Comparison of ENCODE assay signal across 8 cellular contexts in the genomic region with DNA sequence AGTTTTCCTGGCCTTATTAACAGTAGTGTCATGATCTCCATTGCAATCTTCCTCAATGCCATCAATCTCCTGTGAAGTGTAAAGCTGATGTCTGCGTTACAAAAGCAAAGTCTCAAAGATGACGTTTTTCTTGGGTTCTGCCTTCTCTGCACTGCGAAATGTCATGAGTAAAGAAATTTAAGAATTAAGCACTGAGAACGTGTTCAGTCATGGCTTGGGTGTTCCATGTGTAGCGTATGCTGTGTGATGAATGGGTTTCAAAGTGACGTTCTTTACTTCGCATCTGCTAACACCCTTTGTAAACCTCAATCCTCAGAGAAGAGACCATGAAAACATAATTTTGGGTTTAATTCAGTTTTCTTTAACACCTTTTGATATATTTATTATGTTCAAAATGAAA. TPM values are rescaled to one million over a fixed set of nuclear protein-coding genes. Genes with fewer than 3 reads are reported as not detected.
DNase-seq lines count a peak whose midpoint lies in the region; ATAC-seq and TF ChIP-seq lines count a peak whose summit lies in the region.

No MANE protein-coding gene starts in this region.

- ATAC-seq in activated T-cell treated with anti-CD3 and anti-CD28 coated beads, Interleukin-2, amount 50 U/mL, for 72 hours (replicated peaks in 1 of 2): no peak
- no peak for ATAC-seq in thoracic aorta (ENCODE audit: insufficient number of reproducible peaks, low FRiP score, low read depth)
- ATAC-seq in esophagus mucosa: no peak
- no peak for ATAC-seq in HG03196 (IDR thresholded peaks at IDR 0.05; ENCODE audit: unreplicated experiment)
- no peak for ATAC-seq in HG03457 (IDR thresholded peaks at IDR 0.05; ENCODE audit: unreplicated experiment)

- H3K9me3 ChIP-seq in thoracic aorta: no peaks in the 10 kb centered on the region

- H3K4me3 ChIP-seq in astrocyte of the cerebellum (ENCODE audit: low read depth, low read length): peak overlapping the region; percentile 67
- peak overlapping the region; percentile 72 for H3K4me3 ChIP-seq in thoracic aorta

- TF ChIP-seq CTCF in astrocyte of the cerebellum (IDR thresholded peaks at IDR 0.05; ENCODE audit: low read depth, low read length, missing control alignments): no peak
- no peak for TF ChIP-seq CTCF in thoracic aorta (IDR thresholded peaks at IDR 0.05)

- peak overlapping the region; percentile 88 for H3K27ac Mint-ChIP-seq in activated T-cell treated with anti-CD3 and anti-CD28 coated beads, Interleukin-2, amount 50 U/mL, for 72 hours

- peaks cover 18% of the 10 kb centered on the region for H3K4me1 Mint-ChIP-seq in activated T-cell treated with anti-CD3 and anti-CD28 coated beads, Interleukin-2, amount 50 U/mL, for 72 hours (ENCODE audit: low read depth)

- H3K36me3 ChIP-seq in thoracic aorta: no peaks in the 10 kb centered on the region

- no peaks in the 10 kb centered on the region for H3K27me3 Mint-ChIP-seq in activated T-cell treated with anti-CD3 and anti-CD28 coated beads, Interleukin-2, amount 50 U/mL, for 72 hours (ENCODE audit: low read depth)

- no peaks in the 10 kb centered on the region for H3K27me3 ChIP-seq in thoracic aorta (replicated peaks; ENCODE audit: insufficient read depth)

- H3K36me3 Mint-ChIP-seq in activated T-cell treated with anti-CD3 and anti-CD28 coated beads, Interleukin-2, amount 50 U/mL, for 72 hours (ENCODE audit: insufficient read depth in 2 of 2): peaks cover 3 to 4% of the 10 kb centered on the region in 2 donors

- DNase-seq in activated T-cell treated with anti-CD3 and anti-CD28 coated beads, Interleukin-2, amount 50 U/mL, for 72 hours: no peak
- DNase-seq in activated T-cell treated with anti-CD3 and anti-CD28 coated beads, Interleukin-2, amount 50 U/mL, for 48 hours: no peak
- DNase-seq in astrocyte of the cerebellum (ENCODE audit: low read depth) (no peak), medulla oblongata (ENCODE audit: extremely low spot score) (peak; percentile 23), thoracic aorta (ENCODE audit: low spot score) (no peak)

- in situ Hi-C loops in astrocyte of the cerebellum (cut with HindIII; ENCODE audit: low sequenced_read_pairs): loop anchor here (5.0 kb wide), 2 partner anchors 76 to 84 kb away; no protein-coding TSS in a partner anchor

- H3K4me3 Mint-ChIP-seq in activated T-cell treated with anti-CD3 and anti-CD28 coated beads, Interleukin-2, amount 50 U/mL, for 72 hours: peak overlapping the region; percentile 88 to 94

- H3K9me3 Mint-ChIP-seq in activated T-cell treated with anti-CD3 and anti-CD28 coated beads, Interleukin-2, amount 50 U/mL, for 72 hours: peaks cover 0 to 1% of the 10 kb centered on the region in 2 donors

- H3K27ac ChIP-seq in thoracic aorta: peak overlapping the region; percentile 54 to 67

- no peaks in the 10 kb centered on the region for H3K4me1 ChIP-seq in thoracic aorta (ENCODE audit: control insufficient read depth in 1 of 2, low read depth in 2 of 2)

RNA-seq across cellular contexts. Expression of gene NAP1L5, which starts 1.0 kb away (rescaled TPM):
- 1 to 10 TPM; 5.0 to 5.9 TPM for total RNA-seq in activated T-cell treated with anti-CD3 and anti-CD28 coated beads, Interleukin-2, amount 50 U/mL, for 72 hours
- total RNA-seq in thoracic aorta (1 to 10 TPM; 6.0 to 6.2 TPM), esophagus mucosa (1.0 TPM)
